In genomic region chr10:24518981-24519597, GRCh38 we compare ENCODE assay signal across 8 cellular contexts.
A peak's percentile ranks its signal among the peaks of the same experiment; 100 is the strongest.
DNase-seq lines count a peak whose midpoint lies in the region; ATAC-seq and TF ChIP-seq lines count a peak whose summit lies in the region.
"Had no signal": no experiment of that assay in that cellular context is flagged by ENCODE, and none has a peak within 500 bp of the region (broad histone marks: within the 10 kb centered on the region; RNA-seq: fewer than 3 reads in every experiment).

No MANE protein-coding gene starts in this region.

- H3K36me3 Mint-ChIP-seq in MCF 10A (ENCODE audit: insufficient read depth, unreplicated experiment) = peaks cover 88% of the 10 kb centered on the region
- H3K36me3 Mint-ChIP-seq: activated naive CD4-positive, alpha-beta T cell treated with anti-CD3 and anti-CD28 coated beads, Interleukin-2, amount 50 U/mL, for 72 hours had no signal

- H3K4me1 Mint-ChIP-seq in MCF 10A (ENCODE audit: insufficient read depth, unreplicated experiment) = peaks cover 7% of the 10 kb centered on the region

- no peak for ATAC-seq in GM18868 (IDR thresholded peaks at IDR 0.05; ENCODE audit: unreplicated experiment)

- H3K4me3 Mint-ChIP-seq in MCF 10A (ENCODE audit: unreplicated experiment) = no peak overlapping the region

- DNase-seq in EL (peak; percentile 66), HT1080 (ENCODE audit: low read depth) (peak; percentile 51), SK-N-DZ (ENCODE audit: low spot score) (peak; percentile 38), MCF 10A (ENCODE audit: unreplicated experiment) (peak; percentile 65), iPS-NIHi7 (ENCODE audit: extremely low spot score) (peak; percentile 79)
- DNase-seq in stimulated activated CD4-positive, alpha-beta T cell treated with anti-CD3 and anti-CD28 coated beads, Interleukin-15, amount 100 ng/mL, for 48 hours (ENCODE audit: low read depth in 2 of 2) = peak; percentile 7 to 25

- no peaks in the 10 kb centered on the region for H3K9me3 Mint-ChIP-seq in MCF 10A (ENCODE audit: unreplicated experiment)
- H3K9me3 Mint-ChIP-seq: activated naive CD4-positive, alpha-beta T cell treated with anti-CD3 and anti-CD28 coated beads, Interleukin-2, amount 50 U/mL, for 72 hours had no signal

- no TSS peak for BruUV-seq in MCF 10A (replicated peaks; lab: Mats Ljungman, UMichigan)

- TF ChIP-seq CTCF in MCF 10A (IDR thresholded peaks at IDR 0.05; ENCODE audit: unreplicated experiment) = peak; percentile 56

- no peak overlapping the region for H3K27ac Mint-ChIP-seq in MCF 10A (ENCODE audit: low read depth, unreplicated experiment)

- CTCF ChIA-PET in MCF 10A (lab: Yijun Ruan, JAX) = interaction anchor here (0.5 to 5.8 kb wide), 61 partner anchors 13 to 1361 kb away, joined by 3 to 108 read pairs (median 4); no protein-coding TSS in a partner anchor

- intact Hi-C loops in MCF 10A (cut with micrococcal nuclease) = loop anchor here (1.0 to 10.0 kb wide), 3 partner anchors 157 to 525 kb away; no protein-coding TSS in a partner anchor

- H3K27me3 Mint-ChIP-seq in MCF 10A (ENCODE audit: insufficient read depth, unreplicated experiment) = no peaks in the 10 kb centered on the region

- POLR2A ChIA-PET in MCF 10A (lab: Yijun Ruan, JAX) = interaction anchor here (0.6 to 1.4 kb wide), 4 partner anchors 13 to 672 kb away, joined by 3 to 8 read pairs (median 3); no protein-coding TSS in a partner anchor

Comparison
In these comparisons a context has a peak if more than half of its experiments do, and no peak if none do; other contexts are left out.
1. DNase-seq: peak in every context shown above with its lines; median percentile 79 in iPS-NIHi7; 66 in EL; 65 in MCF 10A; 51 in HT1080; 38 in SK-N-DZ; 16 in stimulated activated CD4-positive, alpha-beta T cell treated with anti-CD3 and anti-CD28 coated beads, Interleukin-15, amount 100 ng/mL, for 48 hours.